ENCODE assay signal across 1 cellular context in the genomic region with DNA sequence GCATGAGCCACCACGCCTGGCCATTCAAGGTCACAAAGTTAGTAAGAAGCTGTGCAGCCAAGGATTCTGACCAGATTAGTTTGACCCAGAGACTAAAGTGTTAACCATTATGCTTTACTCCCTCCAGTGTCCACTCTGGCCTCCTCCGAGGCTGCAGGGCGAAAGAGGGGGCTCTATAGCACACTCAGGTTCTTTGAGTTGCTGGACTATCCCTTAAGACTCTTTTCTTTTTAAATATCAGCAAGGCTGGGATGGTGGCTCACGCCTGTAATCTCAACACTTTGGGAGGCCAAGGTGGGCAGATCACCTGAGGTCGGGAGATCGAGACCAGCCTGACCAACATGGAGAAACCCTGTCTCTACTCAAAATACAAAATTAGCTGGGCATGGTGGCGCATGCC.
A peak's percentile ranks its signal among the peaks of the same experiment; 100 is the strongest.
TF ChIP-seq lines count a peak whose summit lies in the region.

No MANE protein-coding gene starts in this region.

TF ChIP-seq in HepG2, 621 proteins besides CTCF, POLR2A, EP300 and RAD21:
- TF ChIP-seq ZNF652 (CRISPR knock-in tag; IDR thresholded peaks at IDR 0.05; ENCODE audit: borderline replicate concordance, low read depth): peak; percentile 57; the same call in 1 of the 2 replicates
